In the genomic region with DNA sequence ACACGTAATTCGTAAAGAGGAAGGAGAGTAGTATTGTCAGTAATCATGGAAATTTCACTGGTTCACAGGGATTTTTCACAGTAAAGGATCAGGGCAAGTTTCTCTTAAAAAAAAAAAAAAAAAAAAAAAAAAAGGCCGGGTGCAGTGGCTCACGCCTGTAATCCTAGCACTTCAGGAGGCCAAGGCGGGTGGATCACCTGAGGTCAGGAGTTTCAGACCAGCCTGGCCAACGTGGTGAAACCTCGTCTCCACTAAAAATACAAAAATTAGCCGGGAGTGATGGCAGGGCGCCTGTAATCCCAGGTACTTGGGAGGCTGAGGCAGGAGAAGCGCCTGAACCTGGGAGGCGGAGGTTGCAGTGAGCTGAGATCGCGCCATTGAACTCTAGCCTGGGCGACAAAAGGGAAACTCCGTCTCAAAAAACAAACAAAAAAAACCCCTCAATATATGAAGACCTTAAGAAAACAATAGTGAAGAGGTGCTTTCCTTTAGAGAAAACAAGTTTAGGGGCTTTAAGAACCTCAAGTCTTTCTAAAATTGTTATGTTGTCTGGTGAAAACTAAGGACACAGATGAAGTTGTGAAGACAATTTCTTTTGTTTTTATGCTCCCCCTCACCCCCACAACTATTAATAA, we compare ENCODE assay signal across 7 cellular contexts. TPM values are rescaled to one million over a fixed set of nuclear protein-coding genes. Genes with fewer than 3 reads are reported as not detected.
DNase-seq lines count a peak whose midpoint lies in the region; ATAC-seq, FAIRE-seq and TF ChIP-seq lines count a peak whose summit lies in the region.
"Not testable (repeated sequence)": the region's sequence is repeated elsewhere in the genome, so short reads cannot be mapped to it uniquely, and the experiment has no call there.

No MANE protein-coding gene starts in this region.

- H3K9ac ChIP-seq in HepG2 (ENCODE audit: insufficient read depth, low read depth, low read length) = not testable (repeated sequence)

- TF ChIP-seq POLR2A in HepG2 (IDR thresholded peaks at IDR 0.05; ENCODE audit: insufficient read depth in 1 of 2, low read depth in 2 of 2, low read length in 2 of 2) = not testable (repeated sequence)

- not testable (repeated sequence) for H3K36me3 ChIP-seq in HepG2 (replicated peaks in 1 of 2; ENCODE audit: control insufficient read depth in 1 of 2, insufficient read depth in 2 of 2, low read length in 2 of 2)

- H3K4me3 ChIP-seq in HepG2 (replicated peaks in 1 of 3; ENCODE audit: insufficient read depth in 1 of 3, low read depth in 2 of 3, low read length in 3 of 3) = not testable (repeated sequence)

- H3K27ac Mint-ChIP-seq in Calu3 (ENCODE audit: unreplicated experiment) = peak overlapping the region; percentile 58
- peak overlapping the region; percentile 76 for H3K27ac Mint-ChIP-seq in activated CD4-positive, alpha-beta T cell treated with anti-CD3 and anti-CD28 coated beads for 36 hours
- peak overlapping the region; percentile 79 for H3K27ac Mint-ChIP-seq in activated T-helper 2 cell treated with anti-CD3 and anti-CD28 coated beads, Interferon-gamma antibody, Interleukin-2, Interleukin-4, amounts not matched to agents 10 μg/mL and 5 μg/mL and 100 μg/mL, durations not matched to agents 14 hours and 24 hours and 36 hours
- H3K27ac Mint-ChIP-seq in central memory CD8-positive, alpha-beta T cell (ENCODE audit: low read depth) = peak overlapping the region; percentile 77
- H3K27ac Mint-ChIP-seq in osteocyte (ENCODE audit: unreplicated experiment) = peak overlapping the region; percentile 50

- TF ChIP-seq RAD21 in HepG2 (CRISPR knock-in tag; IDR thresholded peaks at IDR 0.05) = not testable (repeated sequence)

- H3K9me3 Mint-ChIP-seq in Calu3 (ENCODE audit: low read depth, unreplicated experiment); activated CD4-positive, alpha-beta T cell treated with anti-CD3 and anti-CD28 coated beads for 36 hours (ENCODE audit: low read depth); activated T-helper 2 cell treated with anti-CD3 and anti-CD28 coated beads, Interferon-gamma antibody, Interleukin-2, Interleukin-4, amounts not matched to agents 10 μg/mL and 5 μg/mL and 100 μg/mL, durations not matched to agents 14 hours and 24 hours and 36 hours; central memory CD8-positive, alpha-beta T cell; osteocyte (ENCODE audit: unreplicated experiment): not testable (repeated sequence)

- DNase-seq in Calu3; activated CD4-positive, alpha-beta T cell treated with anti-CD3 and anti-CD28 coated beads for 36 hours; activated T-helper 2 cell treated with anti-CD3 and anti-CD28 coated beads, Interferon-gamma antibody, Interleukin-2, Interleukin-4, amounts not matched to agents 10 μg/mL and 5 μg/mL and 100 μg/mL, durations not matched to agents 14 hours and 24 hours and 36 hours (ENCODE audit: low spot score); central memory CD8-positive, alpha-beta T cell (ENCODE audit: low spot score in 2 of 2); HepG2 (ENCODE audit: low spot score); osteocyte (ENCODE audit: extremely low spot score, unreplicated experiment): not testable (repeated sequence)
- peak; percentile 19 for DNase-seq in NCI-H82 (lab: John Stamatoyannopoulos, UW)

- not testable (repeated sequence) for H2AFZ ChIP-seq in HepG2 (ENCODE audit: low read length)

- H3K27me3 Mint-ChIP-seq in Calu3 (ENCODE audit: unreplicated experiment); activated CD4-positive, alpha-beta T cell treated with anti-CD3 and anti-CD28 coated beads for 36 hours; activated T-helper 2 cell treated with anti-CD3 and anti-CD28 coated beads, Interferon-gamma antibody, Interleukin-2, Interleukin-4, amounts not matched to agents 10 μg/mL and 5 μg/mL and 100 μg/mL, durations not matched to agents 14 hours and 24 hours and 36 hours (ENCODE audit: low read depth); central memory CD8-positive, alpha-beta T cell; osteocyte (ENCODE audit: unreplicated experiment): not testable (repeated sequence)

- not testable (repeated sequence) for ATAC-seq in activated CD4-positive, alpha-beta T cell treated with anti-CD3 and anti-CD28 coated beads for 36 hours; HepG2
- peak; percentile 50 for ATAC-seq in central memory CD8-positive, alpha-beta T cell (replicated peaks; ENCODE audit: extremely low read depth, poor library complexity, severe bottlenecking)

- 94% methylated on average over 15 of the region's 15 CpGs for WGBS in HepG2 (ENCODE audit: low lambda C conversion rate)

- in situ Hi-C loops in HepG2 (cut with HindIII; ENCODE audit: extremely low pct_ligation_motif_present, low pct_unique_long_range_greater_than_20kb) = not testable (repeated sequence)

- TF ChIP-seq EP300 in HepG2 (IDR thresholded peaks at IDR 0.05; ENCODE audit: low read depth in 2 of 2, low read length in 2 of 2); HepG2 (CRISPR knock-in tag; IDR thresholded peaks at IDR 0.05; ENCODE audit: borderline replicate concordance): not testable (repeated sequence)

- not testable (repeated sequence) for H3K27ac ChIP-seq in HepG2 (ENCODE audit: extremely low read length, insufficient read depth, low read length)

- H3K27me3 ChIP-seq in HepG2 (ENCODE audit: control insufficient read depth in 1 of 2, insufficient read depth in 2 of 2, low read length in 2 of 2) = not testable (repeated sequence)

- TF ChIP-seq CTCF in Calu3 (IDR thresholded peaks at IDR 0.05; ENCODE audit: unreplicated experiment); HepG2 (CRISPR knock-in tag; IDR thresholded peaks at IDR 0.05); osteocyte (IDR thresholded peaks at IDR 0.05): not testable (repeated sequence)

- BruUV-seq in Calu3 (replicated peaks; lab: Mats Ljungman, UMichigan); HepG2 (replicated peaks; lab: Mats Ljungman, UMichigan): not testable (repeated sequence)

- not testable (repeated sequence) for H3K4me3 Mint-ChIP-seq in Calu3 (ENCODE audit: low read depth, unreplicated experiment); activated CD4-positive, alpha-beta T cell treated with anti-CD3 and anti-CD28 coated beads for 36 hours; activated T-helper 2 cell treated with anti-CD3 and anti-CD28 coated beads, Interferon-gamma antibody, Interleukin-2, Interleukin-4, amounts not matched to agents 10 μg/mL and 5 μg/mL and 100 μg/mL, durations not matched to agents 14 hours and 24 hours and 36 hours (ENCODE audit: low read depth); osteocyte (ENCODE audit: unreplicated experiment)
- H3K4me3 Mint-ChIP-seq in central memory CD8-positive, alpha-beta T cell = peak overlapping the region; percentile 14

- FAIRE-seq in HepG2 (lab: Jason Lieb, UNC) = not testable (repeated sequence)

- H3K36me3 Mint-ChIP-seq in Calu3 (ENCODE audit: insufficient read depth, unreplicated experiment) = peaks cover 21% of the 10 kb centered on the region
- not testable (repeated sequence) for H3K36me3 Mint-ChIP-seq in activated CD4-positive, alpha-beta T cell treated with anti-CD3 and anti-CD28 coated beads for 36 hours (ENCODE audit: low read depth)
- peaks cover 25% of the 10 kb centered on the region for H3K36me3 Mint-ChIP-seq in activated T-helper 2 cell treated with anti-CD3 and anti-CD28 coated beads, Interferon-gamma antibody, Interleukin-2, Interleukin-4, amounts not matched to agents 10 μg/mL and 5 μg/mL and 100 μg/mL, durations not matched to agents 14 hours and 24 hours and 36 hours (ENCODE audit: low read depth)
- peaks cover 13% of the 10 kb centered on the region for H3K36me3 Mint-ChIP-seq in central memory CD8-positive, alpha-beta T cell (ENCODE audit: insufficient read depth)
- peaks cover 14% of the 10 kb centered on the region for H3K36me3 Mint-ChIP-seq in osteocyte (ENCODE audit: unreplicated experiment)

- POLR2A ChIA-PET in activated CD4-positive, alpha-beta T cell treated with anti-CD3 and anti-CD28 coated beads for 36 hours (lab: Charles Lee) = interaction anchor here (0.7 to 1.6 kb wide), 2 partner anchors 54 to 62 kb away, joined by 3 read pairs; a partner anchor contains a TSS
- POLR2A ChIA-PET in HepG2 (lab: Yijun Ruan, JAX) = not testable (repeated sequence)

- not testable (repeated sequence) for H3K9me3 ChIP-seq in HepG2 (ENCODE audit: low read length)

- peaks cover 19% of the 10 kb centered on the region for H4K20me1 ChIP-seq in HepG2 (ENCODE audit: insufficient read depth, low read length)

- H3K79me2 ChIP-seq in HepG2 (ENCODE audit: insufficient read depth, low read length) = peaks cover 58% of the 10 kb centered on the region

- CTCF ChIA-PET in Calu3 (lab: Charles Lee) = interaction anchor here (0.6 kb wide), 1 partner anchor 49 kb away, joined by 3 read pairs; no protein-coding TSS in a partner anchor
- CTCF ChIA-PET in activated CD4-positive, alpha-beta T cell treated with anti-CD3 and anti-CD28 coated beads for 36 hours (lab: Charles Lee) = interaction anchor here (0.7 to 2.2 kb wide), 4 partner anchors 10 to 65 kb away, joined by 3 to 7 read pairs (median 3); no protein-coding TSS in a partner anchor
- CTCF ChIA-PET in HepG2 (lab: Yijun Ruan, JAX; ENCODE audit: low intra/inter-chr PET ratio, low total read pairs) = not testable (repeated sequence)

- H3K4me1 ChIP-seq in HepG2 (ENCODE audit: insufficient read depth, low read length) = peaks cover 33% of the 10 kb centered on the region

- peaks cover 20% of the 10 kb centered on the region for H3K4me1 Mint-ChIP-seq in Calu3 (ENCODE audit: low read depth, unreplicated experiment)
- peaks cover 54% of the 10 kb centered on the region for H3K4me1 Mint-ChIP-seq in activated CD4-positive, alpha-beta T cell treated with anti-CD3 and anti-CD28 coated beads for 36 hours
- H3K4me1 Mint-ChIP-seq in activated T-helper 2 cell treated with anti-CD3 and anti-CD28 coated beads, Interferon-gamma antibody, Interleukin-2, Interleukin-4, amounts not matched to agents 10 μg/mL and 5 μg/mL and 100 μg/mL, durations not matched to agents 14 hours and 24 hours and 36 hours (ENCODE audit: low read depth) = peaks cover 32% of the 10 kb centered on the region
- H3K4me1 Mint-ChIP-seq in central memory CD8-positive, alpha-beta T cell = peaks cover 58% of the 10 kb centered on the region
- peaks cover 42% of the 10 kb centered on the region for H3K4me1 Mint-ChIP-seq in osteocyte (ENCODE audit: unreplicated experiment)

- not testable (repeated sequence) for H3K4me2 ChIP-seq in HepG2 (ENCODE audit: low read depth, low read length)

- intact Hi-C loops in Calu3 (cut with micrococcal nuclease; ENCODE audit: unreplicated experiment) = loop anchor here (5.0 kb wide), 1 partner anchor 47 kb away; no protein-coding TSS in a partner anchor
- intact Hi-C loops in activated CD4-positive, alpha-beta T cell treated with anti-CD3 and anti-CD28 coated beads for 36 hours (cut with DNase I, micrococcal nuclease) = loop anchor here (2.0 to 5.0 kb wide), 3 partner anchors 33 to 63 kb away; a partner anchor contains a TSS
- intact Hi-C loops in activated T-helper 2 cell treated with anti-CD3 and anti-CD28 coated beads, Interferon-gamma antibody, Interleukin-2, Interleukin-4, amounts not matched to agents 10 μg/mL and 5 μg/mL and 100 μg/mL, durations not matched to agents 14 hours and 24 hours and 36 hours (cut with micrococcal nuclease) = loop anchor here (2.0 kb wide), 1 partner anchor 61 kb away; no protein-coding TSS in a partner anchor
- intact Hi-C loops in HepG2 (cut with micrococcal nuclease; ENCODE audit: unreplicated experiment) = loop anchor here (10.0 kb wide), 1 partner anchor 95 kb away; no protein-coding TSS in a partner anchor

RNA-seq across cellular contexts. Expression of a gene that starts 32.6 kb away (rescaled TPM):
- 23.6 and 24.3 TPM in 2 replicates for total RNA-seq in Calu3 (2022)
- 10 to 100 TPM; 15.7 to 20.5 TPM for total RNA-seq in activated CD4-positive, alpha-beta T cell treated with anti-CD3 and anti-CD28 coated beads for 36 hours
- total RNA-seq in activated T-helper 2 cell treated with anti-CD3 and anti-CD28 coated beads, Interferon-gamma antibody, Interleukin-2, Interleukin-4, amounts not matched to agents 10 μg/mL and 5 μg/mL and 100 μg/mL, durations not matched to agents 14 hours and 24 hours and 36 hours = 24.5 and 24.7 TPM in 2 replicates
- total RNA-seq in HepG2 (2016; rRNA removed; fragmentation: Illumina TruSeq; extraction: Trizol) = 48.5 and 68.2 TPM in 2 replicates
- total RNA-seq in HepG2 (2016; cell fraction: cytosol; rRNA removed; fragmentation: Illumina TruSeq; extraction: Trizol; ENCODE audit: low read depth) = 13.1 and 15.0 TPM in 2 replicates
- total RNA-seq in HepG2 (2016; cell fraction: insoluble cytoplasmic fraction; rRNA removed; fragmentation: Illumina TruSeq; extraction: Trizol) = 49.6 and 72.8 TPM in 2 replicates
- 25.8 and 28.2 TPM in 2 replicates for total RNA-seq in HepG2 (2016; cell fraction: membrane; rRNA removed; fragmentation: Illumina TruSeq; extraction: Trizol)
- total RNA-seq in HepG2 (2016; cell fraction: nucleus; rRNA removed; fragmentation: Illumina TruSeq; extraction: Trizol) = 18.3 and 19.6 TPM in 2 replicates
- 11.6 and 12.8 TPM in 2 replicates for polyA plus RNA-seq in HepG2 (2011; rRNA removed)
- polyA plus RNA-seq in HepG2 (2011; cell fraction: cytosol; rRNA removed) = 9.2 and 12.2 TPM in 2 replicates
- 3.6 and 4.4 TPM in 2 replicates for polyA plus RNA-seq in HepG2 (2011; cell fraction: nucleus; rRNA removed)
- 19.2 and 21.4 TPM in 2 replicates for polyA plus RNA-seq in HepG2 (2012)
- polyA plus RNA-seq in HepG2 (2016; cell fraction: cytosol; fragmentation: Illumina TruSeq; extraction: Trizol; ENCODE audit: low read depth) = 13.2 and 13.3 TPM in 2 replicates
- polyA plus RNA-seq in HepG2 (2016; cell fraction: insoluble cytoplasmic fraction; fragmentation: Illumina TruSeq; extraction: Trizol; ENCODE audit: low read depth) = 64.7 and 73.1 TPM in 2 replicates
- polyA plus RNA-seq in HepG2 (2016; cell fraction: membrane; fragmentation: Illumina TruSeq; extraction: Trizol; ENCODE audit: low read depth) = 18.4 and 19.1 TPM in 2 replicates
- 29.7 and 31.3 TPM in 2 replicates for polyA plus RNA-seq in HepG2 (2016; cell fraction: nucleus; fragmentation: Illumina TruSeq; extraction: Trizol; ENCODE audit: insufficient read depth, low read depth)
- 4.5 and 9.7 TPM in 2 replicates for polyA minus RNA-seq in HepG2 (2011; rRNA and poly(A)+ RNA removed; ENCODE audit: low replicate concordance)
- 6.2 and 8.3 TPM in 2 replicates for polyA minus RNA-seq in HepG2 (2011; cell fraction: cytosol; rRNA and poly(A)+ RNA removed)
- polyA minus RNA-seq in HepG2 (2011; cell fraction: nucleus; rRNA and poly(A)+ RNA removed) = 5.5 and 6.7 TPM in 2 replicates
- total RNA-seq in osteocyte = 10.3 and 11.3 TPM in 2 replicates
